Comparison of ENCODE assay signal across 8 cellular contexts in genomic region chr5:82278711-82279370, GRCh38. TPM values are rescaled to one million over a fixed set of nuclear protein-coding genes. Genes with fewer than 3 reads are reported as not detected.
DNase-seq lines count a peak whose midpoint lies in the region; ATAC-seq and TF ChIP-seq lines count a peak whose summit lies in the region.

No MANE protein-coding gene starts in this region.

- intact Hi-C loops in mammary epithelial cell (cut with micrococcal nuclease) (no loop called here), uterus (cut with DNase I; ENCODE audit: low total_unique reads) (no loop called here)

- TF ChIP-seq POLR2A in uterus (IDR thresholded peaks at IDR 0.05) = no peak

- H3K36me3 ChIP-seq in mammary epithelial cell (ENCODE audit: insufficient read depth, low read length) (peaks cover 34% of the 10 kb centered on the region), mesodermal cell (ENCODE audit: control insufficient read depth, insufficient read depth, low read length) (peaks cover 36% of the 10 kb centered on the region), uterus (no peaks in the 10 kb centered on the region)

- CTCF ChIA-PET in mammary epithelial cell (lab: Charles Lee; ENCODE audit: low non-redundant PET) = interaction anchor here (0.5 to 0.6 kb wide), 2 partner anchors 273 to 647 kb away, joined by 3 to 4 read pairs; no protein-coding TSS in a partner anchor

- peak overlapping the region; percentile 60 to 98 (median 97) for H3K4me3 ChIP-seq in mammary epithelial cell (replicated peaks in 1 of 3; ENCODE audit: insufficient read depth in 1 of 3, low read depth in 2 of 3, low read length in 3 of 3)
- H3K4me3 ChIP-seq in mesodermal cell (ENCODE audit: extremely low read depth, insufficient read depth, low read length, poor library complexity, severe bottlenecking) = peak overlapping the region; percentile 86
- peak overlapping the region; percentile 80 to 87 for H3K4me3 ChIP-seq in uterus

- no peaks in the 10 kb centered on the region for H4K20me1 ChIP-seq in mammary epithelial cell (ENCODE audit: insufficient read depth, low read length)

- H2AFZ ChIP-seq in mammary epithelial cell (ENCODE audit: low read depth, low read length) = peak overlapping the region; percentile 85

- in situ Hi-C loops in mammary epithelial cell (cut with MboI; ENCODE audit: low sequenced_read_pairs in 2 of 2) = no loop called here

- TSS peak; percentile 93 for BruUV-seq in mammary epithelial cell (replicated peaks; lab: Mats Ljungman, UMichigan)

- H3K79me2 ChIP-seq in mammary epithelial cell (ENCODE audit: insufficient read depth, low read length) = peaks cover 57% of the 10 kb centered on the region

- peak overlapping the region; percentile 100 for H3K27ac Mint-ChIP-seq in activated naive CD4-positive, alpha-beta T cell treated with anti-CD3 and anti-CD28 coated beads, Interleukin-2, amount 50 U/mL, for 24 hours

- H3K9me3 Mint-ChIP-seq in activated naive CD4-positive, alpha-beta T cell treated with anti-CD3 and anti-CD28 coated beads, Interleukin-2, amount 50 U/mL, for 24 hours = no peaks in the 10 kb centered on the region

- peaks cover 34% of the 10 kb centered on the region for H3K36me3 Mint-ChIP-seq in activated naive CD4-positive, alpha-beta T cell treated with anti-CD3 and anti-CD28 coated beads, Interleukin-2, amount 50 U/mL, for 24 hours

- H3K4me1 Mint-ChIP-seq in activated naive CD4-positive, alpha-beta T cell treated with anti-CD3 and anti-CD28 coated beads, Interleukin-2, amount 50 U/mL, for 24 hours = peaks cover 50% of the 10 kb centered on the region

- dilution Hi-C loops in mammary epithelial cell (cut with HindIII; ENCODE audit: low sequenced_read_pairs) = no loop called here

- TF ChIP-seq CTCF in mammary epithelial cell (conservative IDR thresholded peaks at IDR 0.05 in 1 of 2, IDR thresholded peaks at IDR 0.05 in 1 of 2; ENCODE audit: extremely low read depth in 1 of 2, insufficient read depth in 1 of 2, low read depth in 1 of 2, low read length in 2 of 2) = no peak
- no peak for TF ChIP-seq CTCF in uterus (IDR thresholded peaks at IDR 0.05)

- no peak for ATAC-seq in HG02798 (IDR thresholded peaks at IDR 0.05; ENCODE audit: poor library complexity, unreplicated experiment)
- no peak for ATAC-seq in HG03432 (IDR thresholded peaks at IDR 0.05; ENCODE audit: unreplicated experiment)
- no peak for ATAC-seq in GM18861 (IDR thresholded peaks at IDR 0.05; ENCODE audit: unreplicated experiment)

- DNase-seq in activated naive CD4-positive, alpha-beta T cell (lab: John Stamatoyannopoulos, UW) = no peak
- DNase-seq in mammary epithelial cell (no peak), uterus (no peak)

- H3K27me3 ChIP-seq in mammary epithelial cell (ENCODE audit: insufficient read depth, low read length) = no peaks in the 10 kb centered on the region
- no peaks in the 10 kb centered on the region for H3K27me3 ChIP-seq in uterus

- H3K27me3 Mint-ChIP-seq in activated naive CD4-positive, alpha-beta T cell treated with anti-CD3 and anti-CD28 coated beads, Interleukin-2, amount 50 U/mL, for 24 hours = no peaks in the 10 kb centered on the region

- H3K9me3 ChIP-seq in mammary epithelial cell (replicated peaks; ENCODE audit: insufficient read depth, low read length) (no peaks in the 10 kb centered on the region), mesodermal cell (ENCODE audit: control insufficient read depth, low read length) (no peaks in the 10 kb centered on the region), uterus (no peaks in the 10 kb centered on the region)

- H3K4me1 ChIP-seq in mammary epithelial cell (ENCODE audit: insufficient read depth, low read length) (peaks cover 19% of the 10 kb centered on the region), mesodermal cell (ENCODE audit: control insufficient read depth, insufficient read depth, low read length, poor library complexity, severe bottlenecking) (peaks cover 4% of the 10 kb centered on the region), uterus (no peaks in the 10 kb centered on the region)

- 44% methylated on average over 16 of the region's 19 CpGs for WGBS in mammary epithelial cell (ENCODE audit: low coverage, missing lambda C conversion rate)
- 79 to 88% methylated on average over 9 to 14 of the region's 19 CpGs for WGBS in mesodermal cell (ENCODE audit: insufficient coverage in 2 of 2), 2 experiments

- H3K4me3 Mint-ChIP-seq in activated naive CD4-positive, alpha-beta T cell treated with anti-CD3 and anti-CD28 coated beads, Interleukin-2, amount 50 U/mL, for 24 hours = peak overlapping the region; percentile 100

- peak overlapping the region; percentile 93 for H3K27ac ChIP-seq in mammary epithelial cell (ENCODE audit: insufficient read depth, low read depth, low read length)
- peak overlapping the region; percentile 95 for H3K27ac ChIP-seq in mesodermal cell (ENCODE audit: low read depth, low read length, severe bottlenecking)
- H3K27ac ChIP-seq in uterus = peak overlapping the region; percentile 84 to 90

- H3K4me2 ChIP-seq in mammary epithelial cell (ENCODE audit: insufficient read depth, low read depth, low read length) = peak overlapping the region; percentile 88

- peak overlapping the region; percentile 99 for H3K9ac ChIP-seq in mammary epithelial cell (ENCODE audit: insufficient read depth, low read length)

RNA-seq across cellular contexts. Expression of gene RPS23, which starts 0.7 kb away (rescaled TPM):
- 1,000 to 10,000 TPM; 1,263 to 1,505 TPM for total RNA-seq in mammary epithelial cell
- 6,191 TPM for polyA plus RNA-seq in mammary epithelial cell
- 853 TPM for polyA minus RNA-seq in mammary epithelial cell
- 2,481 TPM for polyA plus RNA-seq in mesodermal cell (2013, experiment 1 of 2)
- 2,521 TPM for polyA plus RNA-seq in mesodermal cell (2013, experiment 2 of 2)
- total RNA-seq in uterus = 1,000 to 10,000 TPM; 2,255 to 4,084 (median 2,405) TPM
